36 cellular contexts compared by ENCODE assay signal in genomic region chr7:42714361-42714760, GRCh38.
"Had no signal": no experiment of that assay in that cellular context is flagged by ENCODE, and none has a peak within 500 bp of the region (broad histone marks: within the 10 kb centered on the region; RNA-seq: fewer than 3 reads in every experiment).

No MANE protein-coding gene starts in this region.

- ATAC-seq: activated CD4-positive, alpha-beta T cell treated with anti-CD3 and anti-CD28 coated beads for 36 hours; activated CD4-positive, CD25-positive, alpha-beta regulatory T cell treated with anti-CD3 and anti-CD28 coated beads, Interleukin-2, amount 50 U/mL, for 24 hours; activated CD8-positive, alpha-beta memory T cell treated with anti-CD3 and anti-CD28 coated beads, Interleukin-2, amount 10 ng/mL, durations not matched to agents 7 days and 5 days; activated CD8-positive, alpha-beta T cell treated with anti-CD3 and anti-CD28 coated beads, Interleukin-2, amount 10 ng/mL, durations not matched to agents 7 days and 5 days; activated naive CD8-positive, alpha-beta T cell treated with anti-CD3 and anti-CD28 coated beads, Interleukin-2, amount 50 U/mL, for 24 hours; WTC11 had no signal

- H3K27me3 ChIP-seq: ascending aorta had no signal

- H3K4me3 Mint-ChIP-seq: activated CD4-positive, alpha-beta memory T cell treated with anti-CD3 and anti-CD28 coated beads, Interleukin-2, amount 10 ng/mL, durations not matched to agents 7 days and 5 days; activated CD4-positive, alpha-beta T cell treated with anti-CD3 and anti-CD28 coated beads for 36 hours; activated CD4-positive, alpha-beta T cell treated with anti-CD3 and anti-CD28 coated beads, Interleukin-2, amount 10 ng/mL, durations not matched to agents 7 days and 5 days; activated CD8-positive, alpha-beta memory T cell treated with anti-CD3 and anti-CD28 coated beads, Interleukin-2, amount 10 ng/mL, durations not matched to agents 7 days and 5 days; activated CD8-positive, alpha-beta T cell treated with anti-CD3 and anti-CD28 coated beads, Interleukin-2, amount 10 ng/mL, durations not matched to agents 7 days and 5 days; activated naive CD4-positive, alpha-beta T cell treated with anti-CD3 and anti-CD28 coated beads, Interleukin-2, amount 10 ng/mL, durations not matched to agents 7 days and 5 days; activated naive CD4-positive, alpha-beta T cell treated with anti-CD3 and anti-CD28 coated beads, Interleukin-2, amount 50 U/mL, for 24 hours; activated naive CD8-positive, alpha-beta T cell; activated naive CD8-positive, alpha-beta T cell treated with anti-CD3 and anti-CD28 coated beads, Interleukin-2, amount 10 ng/mL, durations not matched to agents 7 days and 5 days; activated naive CD8-positive, alpha-beta T cell treated with anti-CD3 and anti-CD28 coated beads, Interleukin-2, amount 50 U/mL, for 24 hours; activated T-cell treated with anti-CD3 and anti-CD28 coated beads, Interleukin-2, amount 50 U/mL, for 24 hours; brain; T-helper 1 cell treated with Interleukin-12 subunit alpha and Interleukin-12 subunit beta and Interleukin-4 antibody, amounts not matched to agents 30 μg/mL and 1 μg/mL, for 36 hours; T-helper 2 cell treated with Interferon-gamma antibody and Interleukin-4, amounts not matched to agents 5 μg/mL and 100 μg/mL, for 36 hours; WTC11 had no signal

- H3K4me3 ChIP-seq: ascending aorta had no signal

- H3K4me1 Mint-ChIP-seq: activated CD4-positive, alpha-beta memory T cell treated with anti-CD3 and anti-CD28 coated beads, Interleukin-2, amount 10 ng/mL, durations not matched to agents 7 days and 5 days; activated CD4-positive, alpha-beta T cell treated with anti-CD3 and anti-CD28 coated beads, Interleukin-2, amount 10 ng/mL, durations not matched to agents 7 days and 5 days; activated CD8-positive, alpha-beta memory T cell treated with anti-CD3 and anti-CD28 coated beads, Interleukin-2, amount 10 ng/mL, durations not matched to agents 7 days and 5 days; activated naive CD4-positive, alpha-beta T cell treated with anti-CD3 and anti-CD28 coated beads, Interleukin-2, amount 10 ng/mL, durations not matched to agents 7 days and 5 days; activated naive CD4-positive, alpha-beta T cell treated with anti-CD3 and anti-CD28 coated beads, Interleukin-2, amount 50 U/mL, for 24 hours; activated naive CD8-positive, alpha-beta T cell treated with anti-CD3 and anti-CD28 coated beads, Interleukin-2, amount 10 ng/mL, durations not matched to agents 7 days and 5 days; activated naive CD8-positive, alpha-beta T cell treated with anti-CD3 and anti-CD28 coated beads, Interleukin-2, amount 50 U/mL, for 24 hours had no signal

- DNase-seq: activated CD4-positive, alpha-beta memory T cell treated with anti-CD3 and anti-CD28 coated beads, Interleukin-2, amount 10 ng/mL, durations not matched to agents 7 days and 5 days; activated CD4-positive, alpha-beta T cell treated with anti-CD3 and anti-CD28 coated beads for 1 hour; activated CD4-positive, alpha-beta T cell treated with anti-CD3 and anti-CD28 coated beads for 36 hours; activated CD4-positive, alpha-beta T cell treated with anti-CD3 and anti-CD28 coated beads for 48 hours; activated CD4-positive, alpha-beta T cell treated with anti-CD3 and anti-CD28 coated beads, Interleukin-2, amount 10 ng/mL, durations not matched to agents 7 days and 5 days; activated CD4-positive, alpha-beta T cell treated with anti-CD3 and anti-CD28 coated beads, Interleukin-2, amount 50 U/mL, for 48 hours; activated CD4-positive, CD25-positive, alpha-beta regulatory T cell; activated CD8-positive, alpha-beta memory T cell treated with anti-CD3 and anti-CD28 coated beads for 24 hours; activated CD8-positive, alpha-beta memory T cell treated with anti-CD3 and anti-CD28 coated beads, Interleukin-2, amount 10 ng/mL, durations not matched to agents 7 days and 5 days; activated CD8-positive, alpha-beta memory T cell treated with anti-CD3 and anti-CD28 coated beads, Interleukin-2, amount 50 U/mL, for 48 hours; activated CD8-positive, alpha-beta T cell treated with anti-CD3 and anti-CD28 coated beads, Interleukin-2, amount 10 ng/mL, durations not matched to agents 7 days and 5 days; activated effector memory CD4-positive, alpha-beta T cell treated with Interleukin-2 at 50 U/mL for 16 hours; activated gamma-delta T cell; activated naive CD4-positive, alpha-beta T cell treated with anti-CD3 and anti-CD28 coated beads, Interleukin-2, amount 10 ng/mL, durations not matched to agents 7 days and 5 days; activated naive CD4-positive, alpha-beta T cell treated with Interleukin-2 at 50 U/mL for 16 hours; activated naive CD8-positive, alpha-beta T cell treated with anti-CD3 and anti-CD28 coated beads, Interleukin-2, amount 10 ng/mL, durations not matched to agents 7 days and 5 days; activated naive CD8-positive, alpha-beta T cell treated with anti-CD3 and anti-CD28 coated beads, Interleukin-2, amount 50 U/mL, for 24 hours; activated T-cell treated with anti-CD3 and anti-CD28 coated beads, Interleukin-2, amount 50 U/mL, for 24 hours; activated T-cell treated with anti-CD3 and anti-CD28 coated beads, Interleukin-2, amount 50 U/mL, for 48 hours; amygdala; anterior cingulate cortex; central memory CD4-positive, alpha-beta T cell; T-helper 1 cell; T-helper 2 cell; T-helper 9 cell; WERI-Rb-1 had no signal

- H3K27me3 Mint-ChIP-seq: activated CD4-positive, alpha-beta memory T cell treated with anti-CD3 and anti-CD28 coated beads, Interleukin-2, amount 10 ng/mL, durations not matched to agents 7 days and 5 days; activated CD4-positive, alpha-beta T cell treated with anti-CD3 and anti-CD28 coated beads, Interleukin-2, amount 10 ng/mL, durations not matched to agents 7 days and 5 days; activated CD8-positive, alpha-beta memory T cell treated with anti-CD3 and anti-CD28 coated beads, Interleukin-2, amount 10 ng/mL, durations not matched to agents 7 days and 5 days; activated naive CD4-positive, alpha-beta T cell treated with anti-CD3 and anti-CD28 coated beads, Interleukin-2, amount 10 ng/mL, durations not matched to agents 7 days and 5 days; activated naive CD8-positive, alpha-beta T cell treated with anti-CD3 and anti-CD28 coated beads, Interleukin-2, amount 10 ng/mL, durations not matched to agents 7 days and 5 days; activated T-cell treated with anti-CD3 and anti-CD28 coated beads, Interleukin-2, amount 50 U/mL, for 24 hours had no signal

- H3K36me3 ChIP-seq: ascending aorta, WERI-Rb-1 had no signal

- FAIRE-seq: TTC549 had no signal

- H3K27ac ChIP-seq: ascending aorta, WERI-Rb-1 had no signal

- H3K27ac Mint-ChIP-seq: activated CD4-positive, alpha-beta memory T cell treated with anti-CD3 and anti-CD28 coated beads, Interleukin-2, amount 10 ng/mL, durations not matched to agents 7 days and 5 days; activated CD4-positive, alpha-beta T cell treated with anti-CD3 and anti-CD28 coated beads for 36 hours; activated CD4-positive, alpha-beta T cell treated with anti-CD3 and anti-CD28 coated beads, Interleukin-2, amount 10 ng/mL, durations not matched to agents 7 days and 5 days; activated CD8-positive, alpha-beta memory T cell treated with anti-CD3 and anti-CD28 coated beads, Interleukin-2, amount 10 ng/mL, durations not matched to agents 7 days and 5 days; activated CD8-positive, alpha-beta T cell treated with anti-CD3 and anti-CD28 coated beads, Interleukin-2, amount 10 ng/mL, durations not matched to agents 7 days and 5 days; activated naive CD4-positive, alpha-beta T cell treated with anti-CD3 and anti-CD28 coated beads, Interleukin-2, amount 10 ng/mL, durations not matched to agents 7 days and 5 days; activated naive CD4-positive, alpha-beta T cell treated with anti-CD3 and anti-CD28 coated beads, Interleukin-2, amount 50 U/mL, for 24 hours; activated naive CD8-positive, alpha-beta T cell; activated naive CD8-positive, alpha-beta T cell treated with anti-CD3 and anti-CD28 coated beads, Interleukin-2, amount 10 ng/mL, durations not matched to agents 7 days and 5 days; activated naive CD8-positive, alpha-beta T cell treated with anti-CD3 and anti-CD28 coated beads, Interleukin-2, amount 50 U/mL, for 24 hours; activated T-cell treated with anti-CD3 and anti-CD28 coated beads, Interleukin-2, amount 50 U/mL, for 24 hours; activated T-helper 2 cell treated with anti-CD3 and anti-CD28 coated beads, Interferon-gamma antibody, Interleukin-2, Interleukin-4, amounts not matched to agents 10 μg/mL and 5 μg/mL and 100 μg/mL, durations not matched to agents 14 hours and 24 hours and 36 hours; brain; T-helper 1 cell treated with Interleukin-12 subunit alpha and Interleukin-12 subunit beta and Interleukin-4 antibody, amounts not matched to agents 30 μg/mL and 1 μg/mL, for 36 hours; T-helper 2 cell treated with Interferon-gamma antibody and Interleukin-4, amounts not matched to agents 5 μg/mL and 100 μg/mL, for 36 hours; WTC11 had no signal

- H3K9me3 ChIP-seq: ascending aorta had no signal

- H3K36me3 Mint-ChIP-seq: activated CD8-positive, alpha-beta memory T cell treated with anti-CD3 and anti-CD28 coated beads, Interleukin-2, amount 10 ng/mL, durations not matched to agents 7 days and 5 days; activated naive CD4-positive, alpha-beta T cell treated with anti-CD3 and anti-CD28 coated beads, Interleukin-2, amount 10 ng/mL, durations not matched to agents 7 days and 5 days; activated naive CD4-positive, alpha-beta T cell treated with anti-CD3 and anti-CD28 coated beads, Interleukin-2, amount 50 U/mL, for 24 hours; activated naive CD8-positive, alpha-beta T cell; activated naive CD8-positive, alpha-beta T cell treated with anti-CD3 and anti-CD28 coated beads, Interleukin-2, amount 10 ng/mL, durations not matched to agents 7 days and 5 days; brain had no signal

- H3K4me1 ChIP-seq: ascending aorta had no signal
